ENCODE assay signal across 10 cellular contexts in genomic region chr16:22948058-22948602, GRCh38.
DNase-seq lines count a peak whose midpoint lies in the region; ATAC-seq, FAIRE-seq and TF ChIP-seq lines count a peak whose summit lies in the region.
"Had no signal": no experiment of that assay in that cellular context is flagged by ENCODE, and none has a peak within 500 bp of the region (broad histone marks: within the 10 kb centered on the region; RNA-seq: fewer than 3 reads in every experiment).

No MANE protein-coding gene starts in this region.

- no peak overlapping the region for H3K9ac ChIP-seq in H9 (ENCODE audit: extremely low read depth, insufficient read length, low read length)
- H3K9ac ChIP-seq in H1 (replicated peaks in 1 of 4; ENCODE audit: extremely low read depth in 1 of 4, low read depth in 3 of 4, low read length in 3 of 4): no peak overlapping the region

- H3K14ac ChIP-seq in H9 (ENCODE audit: insufficient read depth, low read length) (no peak overlapping the region), H1 (ENCODE audit: insufficient read length) (no peak overlapping the region)

- no peak overlapping the region for H3K27ac ChIP-seq in H9 (ENCODE audit: insufficient read length, low read depth, low read length)
- no peak overlapping the region for H3K27ac ChIP-seq in H1 (ENCODE audit: low read depth, low read length)
- no peak overlapping the region for H3K27ac ChIP-seq in osteoblast (ENCODE audit: low read depth, low read length)
- H3K27ac ChIP-seq: skin epidermis had no signal

- H3K23ac ChIP-seq in H9 (ENCODE audit: insufficient read length, low read depth, low read length): no peak overlapping the region
- no peak overlapping the region for H3K23ac ChIP-seq in H1 (ENCODE audit: insufficient read length)

- no peak overlapping the region for H3T11ph ChIP-seq in H9 (ENCODE audit: low read length)

- ATAC-seq in GM19455 (IDR thresholded peaks at IDR 0.05; ENCODE audit: unreplicated experiment) (no peak), GM21390 (IDR thresholded peaks at IDR 0.05; ENCODE audit: unreplicated experiment) (no peak)

- no peak overlapping the region for H3K4me3 ChIP-seq in H1 (ENCODE audit: extremely low read depth in 1 of 4, insufficient read depth in 2 of 4, low read depth in 3 of 4, low read length in 4 of 4)
- peak overlapping the region; percentile 25 for H3K4me3 ChIP-seq in osteoblast (ENCODE audit: insufficient read depth, low read length)

- H3K79me1 ChIP-seq in H9 (ENCODE audit: insufficient read depth, low read depth, low read length, poor library complexity, severe bottlenecking) (no peaks in the 10 kb centered on the region), H1 (ENCODE audit: low read depth, low read length) (no peaks in the 10 kb centered on the region)

- TF ChIP-seq CTCF in CD14-positive monocyte (IDR thresholded peaks at IDR 0.05) (no peak), H9 (conservative IDR thresholded peaks at IDR 0.05) (no peak), H1 (IDR thresholded peaks at IDR 0.05; ENCODE audit: control extremely low read depth in 1 of 3, insufficient read depth in 1 of 3, low read depth in 1 of 3, low read length in 3 of 3) (peak in 1 of 3 experiments; percentile 6; a peak in 1 of 4 replicates), osteoblast (IDR thresholded peaks at IDR 0.05; ENCODE audit: extremely low read depth, low read depth, low read length) (no peak)

- H3K4ac ChIP-seq in H9 (ENCODE audit: low read depth, low read length): no peak overlapping the region
- H3K4ac ChIP-seq in H1 (replicated peaks; ENCODE audit: insufficient read length, low read depth, low read length): no peak overlapping the region

- no peak overlapping the region for H2BK120ac ChIP-seq in H9 (ENCODE audit: low read depth, low read length, poor library complexity, severe bottlenecking)
- no peak overlapping the region for H2BK120ac ChIP-seq in H1 (replicated peaks; ENCODE audit: low read depth, low read length)

- H4K5ac ChIP-seq in H9 (ENCODE audit: insufficient read length, low read depth, low read length) (no peak overlapping the region), H1 (ENCODE audit: insufficient read length, low read depth, low read length) (no peak overlapping the region)

- H3K36me3 ChIP-seq in H1 (ENCODE audit: control insufficient read depth in 2 of 4, insufficient read depth in 4 of 4, low read length in 3 of 4): no peaks in the 10 kb centered on the region
- H3K36me3 ChIP-seq in osteoblast (ENCODE audit: insufficient read depth, low read length): no peaks in the 10 kb centered on the region

- POLR2A ChIA-PET in H1 (lab: Charles Lee; ENCODE audit: partially characterized antibody): interaction anchor here (1.1 kb wide), 1 partner anchor 49 kb away, joined by 3 read pairs; no protein-coding TSS in a partner anchor

- H4K8ac ChIP-seq in H9 (replicated peaks; ENCODE audit: insufficient read length, low read depth, low read length) (no peak overlapping the region), H1 (ENCODE audit: extremely low read depth, insufficient read depth, low read length) (peak overlapping the region; percentile 72; the same call in 1 of the 2 replicates)

- H3K79me2 ChIP-seq in H9 (ENCODE audit: insufficient read depth, low read length) (no peaks in the 10 kb centered on the region), H1 (ENCODE audit: control insufficient read depth in 1 of 2, insufficient read depth in 2 of 2, low read length in 2 of 2) (no peaks in the 10 kb centered on the region), osteoblast (ENCODE audit: insufficient read depth, low read length) (no peaks in the 10 kb centered on the region)

- peaks cover 0 to 3% (median 0%) of the 10 kb centered on the region in 7 donors for H3K9me3 Mint-ChIP-seq in CD14-positive monocyte
- H3K9me3 Mint-ChIP-seq in H9: no peaks in the 10 kb centered on the region; a peak in 1 of 5 replicates
- H3K9me3 Mint-ChIP-seq: activated CD4-positive, alpha-beta T cell treated with anti-CD3 and anti-CD28 coated beads, Interleukin-2, amount 10 ng/mL, durations not matched to agents 24 days and 14 days had no signal

- no peak overlapping the region for H2BK15ac ChIP-seq in H9 (ENCODE audit: low read depth, low read length)
- H2BK15ac ChIP-seq in H1 (ENCODE audit: low read length): no peak overlapping the region; the same call in 1 of the 2 replicates

- TF ChIP-seq EP300 in H1 (IDR thresholded peaks at IDR 0.05; ENCODE audit: borderline replicate concordance in 1 of 2, low read depth in 2 of 2, low read length in 2 of 2): no peak

- TF ChIP-seq POLR2A in H1 (IDR thresholded peaks at IDR 0.05; ENCODE audit: control extremely low read depth in 1 of 2, low read depth in 2 of 2, low read length in 2 of 2): no peak

- H4K91ac ChIP-seq in H9 (ENCODE audit: insufficient read length, low read depth, low read length) (no peak overlapping the region), H1 (replicated peaks; ENCODE audit: insufficient read length, low read length) (peak overlapping the region; percentile 15)

- H2BK5ac ChIP-seq in H9 (ENCODE audit: insufficient read length, low read length) (no peak overlapping the region), H1 (ENCODE audit: low read depth, low read length) (no peak overlapping the region)

- H3K4me3 Mint-ChIP-seq in CD14-positive monocyte (peak overlapping the region; percentile 10 to 72), H9 (no peak overlapping the region)
- H3K4me3 Mint-ChIP-seq: activated CD4-positive, alpha-beta T cell treated with anti-CD3 and anti-CD28 coated beads, Interleukin-2, amount 10 ng/mL, durations not matched to agents 24 days and 14 days had no signal

- WGBS in H9 (ENCODE audit: extremely low coverage, insufficient read length, low lambda C conversion rate): no CpG with 5 or more reads among the region's 33 CpGs
- 86% methylated on average over 30 of the region's 33 CpGs; no CpG with 5 or more reads in 1 of the 2 experiments for WGBS in H1 (ENCODE audit: extremely low coverage in 1 of 2, insufficient coverage in 1 of 2, insufficient read length in 1 of 2, insufficient replicate concordance in 2 of 2, low coverage in 1 of 2, low lambda C conversion rate in 2 of 2, missing lambda C conversion rate in 1 of 2), 2 experiments

- peaks cover 10% of the 10 kb centered on the region for H3K4me1 Mint-ChIP-seq in CD14-positive monocyte
- peaks cover 7 to 13% of the 10 kb centered on the region in 2 experiments for H3K4me1 Mint-ChIP-seq in H9

- no peak overlapping the region for H3K27ac Mint-ChIP-seq in CD14-positive monocyte
- no peak overlapping the region for H3K27ac Mint-ChIP-seq in H9
- H3K27ac Mint-ChIP-seq: activated CD4-positive, alpha-beta T cell treated with anti-CD3 and anti-CD28 coated beads, Interleukin-2, amount 10 ng/mL, durations not matched to agents 24 days and 14 days had no signal

- DNase-seq in CD14-positive monocyte (ENCODE audit: low spot score) (no peak), H9 (peak; percentile 74), H1 (ENCODE audit: low read depth in 1 of 2, low spot score in 2 of 2) (peak in 1 of 2 experiments; percentile 54), osteoblast (ENCODE audit: insufficient read length, low spot score, missing footprints) (no peak), cortex of kidney (lab: John Stamatoyannopoulos, UW) (no peak)
- DNase-seq in stimulated activated CD4-positive, alpha-beta T cell treated with anti-CD3 and anti-CD28 coated beads, Interleukin-1b, Interleukin-23, amount 100 ng/mL, for 48 hours: no peak

- no peaks in the 10 kb centered on the region for H3K4me1 ChIP-seq in H9 (ENCODE audit: insufficient read depth, low read length)
- H3K4me1 ChIP-seq in H1 (replicated peaks in 1 of 4; ENCODE audit: control insufficient read depth in 3 of 4, insufficient read depth in 4 of 4, low read length in 3 of 4): peaks cover 0 to 5% (median 3%) of the 10 kb centered on the region in 4 experiments; a peak in 3 of 7 replicates
- H3K4me1 ChIP-seq in osteoblast (ENCODE audit: insufficient read depth, low read length): no peaks in the 10 kb centered on the region

- H3K27me3 Mint-ChIP-seq in CD14-positive monocyte (ENCODE audit: low read depth in 3 of 3): peaks cover 26 to 42% (median 30%) of the 10 kb centered on the region in 3 donors
- peaks cover 36% of the 10 kb centered on the region for H3K27me3 Mint-ChIP-seq in H9 (ENCODE audit: low read depth)

- H2BK20ac ChIP-seq in H9 (ENCODE audit: low read depth, low read length, poor library complexity, severe bottlenecking) (no peak overlapping the region), H1 (ENCODE audit: low read length) (no peak overlapping the region)

- H3K36me3 Mint-ChIP-seq in CD14-positive monocyte (no peaks in the 10 kb centered on the region), H9 (ENCODE audit: insufficient read depth in 1 of 3, low read depth in 3 of 3) (no peaks in the 10 kb centered on the region)

- TF ChIP-seq RAD21 in H1 (IDR thresholded peaks at IDR 0.05 in 1 of 2, conservative IDR thresholded peaks at IDR 0.05 in 1 of 2; ENCODE audit: low read depth in 2 of 2, low read length in 2 of 2): no peak; a peak in 1 of 4 replicates

- no peaks in the 10 kb centered on the region for H4K20me1 ChIP-seq in H9 (ENCODE audit: control insufficient read depth, insufficient read depth, insufficient read length)
- H4K20me1 ChIP-seq in H1 (replicated peaks in 1 of 2; ENCODE audit: control insufficient read depth in 1 of 2, insufficient read depth in 2 of 2, low read length in 2 of 2): no peaks in the 10 kb centered on the region
- no peaks in the 10 kb centered on the region for H4K20me1 ChIP-seq in osteoblast (ENCODE audit: insufficient read depth, low read length)

- H2AK5ac ChIP-seq in H9 (ENCODE audit: insufficient read length, low read length): no peak overlapping the region
- no peak overlapping the region for H2AK5ac ChIP-seq in H1 (ENCODE audit: low read depth, low read length)

- H3K9me3 ChIP-seq in H9 (ENCODE audit: control insufficient read depth, low read depth, low read length): no peaks in the 10 kb centered on the region
- no peaks in the 10 kb centered on the region for H3K9me3 ChIP-seq in H1 (ENCODE audit: insufficient read depth in 2 of 2, low read depth in 1 of 2, low read length in 1 of 2)
- no peaks in the 10 kb centered on the region for H3K9me3 ChIP-seq in osteoblast (ENCODE audit: low read depth, low read length)

- CTCF ChIA-PET in H1 (lab: Charles Lee; ENCODE audit: partially characterized antibody): interaction anchor here (0.6 to 10.8 kb wide), 21 partner anchors 11 to 293 kb away, joined by 3 to 110 read pairs (median 4); no protein-coding TSS in a partner anchor

- H3K23me2 ChIP-seq in H9 (ENCODE audit: insufficient read length, low read depth, low read length, poor library complexity, severe bottlenecking) (no peaks in the 10 kb centered on the region), H1 (ENCODE audit: low read depth, low read length) (no peaks in the 10 kb centered on the region; the same call in none of the 2 replicates)

- H3K18ac ChIP-seq in H9 (ENCODE audit: insufficient read length, low read depth, low read length) (no peak overlapping the region), H1 (ENCODE audit: extremely low read depth, low read length) (peak overlapping the region; percentile 53; the same call in 1 of the 2 replicates)

- intact Hi-C loops in CD14-positive monocyte (cut with micrococcal nuclease): no loop called here

- no peak overlapping the region for H2BK12ac ChIP-seq in H9 (ENCODE audit: insufficient read length, low read depth, low read length)
- H2BK12ac ChIP-seq in H1 (ENCODE audit: low read depth, low read length): peak overlapping the region; percentile 60; the same call in 1 of the 2 replicates

- no peak overlapping the region for H3K56ac ChIP-seq in H9 (ENCODE audit: insufficient read length, low read depth, low read length)
- H3K56ac ChIP-seq in H1 (replicated peaks; ENCODE audit: insufficient read length, low read depth, low read length): no peak overlapping the region

- H2AFZ ChIP-seq in H9 (ENCODE audit: low read length) (no peak overlapping the region), H1 (ENCODE audit: low read length) (peak overlapping the region; percentile 18; the same call in 1 of the 2 replicates), osteoblast (ENCODE audit: low read length) (peak overlapping the region; percentile 20)

- H3K4me2 ChIP-seq in H9 (ENCODE audit: insufficient read depth, insufficient read length, low read length) (no peak overlapping the region), H1 (ENCODE audit: insufficient read depth in 1 of 2, low read depth in 2 of 2, low read length in 2 of 2) (peak overlapping the region in 1 of 2 experiments; percentile 0; a peak in 1 of 4 replicates), osteoblast (ENCODE audit: insufficient read depth, low read length) (peak overlapping the region; percentile 45)

- no peak for FAIRE-seq in H1 (lab: Jason Lieb, UNC)

- H3K27me3 ChIP-seq in H9 (ENCODE audit: insufficient read depth, low read length) (no peaks in the 10 kb centered on the region), H1 (replicated peaks in 1 of 4; ENCODE audit: control insufficient read depth in 3 of 4, extremely low read depth in 1 of 4, insufficient read depth in 3 of 4, low read length in 3 of 4) (peaks cover 0 to 9% (median 3%) of the 10 kb centered on the region in 4 experiments; a peak in 4 of 7 replicates), osteoblast (ENCODE audit: insufficient read depth, low read length) (peaks cover 8% of the 10 kb centered on the region)

Comparison
In these comparisons a context has a peak if more than half of its experiments do, and no peak if none do; other contexts are left out.
1. H3K4me3 Mint-ChIP-seq: peak in CD14-positive monocyte (2 of 2); none in H9 (0 of 2).